8 cellular contexts compared by ENCODE assay signal in the genomic region with DNA sequence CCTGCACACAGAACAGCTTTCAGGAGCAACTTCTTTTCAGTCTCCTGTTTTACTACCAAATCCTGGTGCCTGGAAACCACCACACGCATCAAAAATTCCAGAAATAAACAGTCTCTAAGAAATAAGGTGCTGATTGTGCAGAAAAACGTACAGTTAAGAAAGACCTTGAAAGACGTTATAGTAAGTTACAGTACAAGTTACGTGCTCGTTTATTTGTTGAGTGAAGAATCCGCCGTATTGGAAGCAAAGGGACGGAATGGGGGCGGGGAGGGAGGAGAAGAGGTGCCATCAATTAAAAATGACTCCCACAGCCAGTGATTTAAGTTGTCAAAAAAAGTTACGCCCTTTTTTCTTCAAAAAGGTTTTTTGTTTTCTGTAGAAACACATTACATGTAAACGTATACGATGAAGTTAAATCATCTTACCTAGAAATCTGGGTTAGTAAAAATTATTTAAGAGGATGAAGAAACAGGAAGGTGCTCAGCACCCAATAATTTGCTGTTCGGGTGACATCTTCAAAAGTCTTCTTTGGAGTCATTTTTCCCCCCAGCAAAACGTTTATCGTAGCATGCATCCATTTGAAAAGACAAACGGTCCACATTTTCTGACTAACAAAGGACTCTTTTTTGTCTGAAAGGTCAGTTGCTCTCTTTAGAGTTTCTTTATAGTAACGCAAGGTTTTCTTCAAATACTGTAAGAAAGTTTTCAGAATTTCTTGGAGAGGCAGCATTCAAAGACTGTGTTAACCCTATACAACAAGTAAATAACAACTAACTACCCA. TPM values are rescaled to one million over a fixed set of nuclear protein-coding genes. Genes with fewer than 3 reads are reported as not detected.
DNase-seq lines count a peak whose midpoint lies in the region; ATAC-seq and TF ChIP-seq lines count a peak whose summit lies in the region.

No MANE protein-coding gene starts in this region.

- no peak overlapping the region for H3K27ac ChIP-seq in CD8-positive, alpha-beta T cell (ENCODE audit: low read depth, low read length)
- peak overlapping the region; percentile 99 for H3K27ac ChIP-seq in RWPE1

- no peaks in the 10 kb centered on the region for H3K9me3 Mint-ChIP-seq in CD8-positive, alpha-beta T cell
- no peaks in the 10 kb centered on the region for H3K9me3 Mint-ChIP-seq in osteocyte (ENCODE audit: unreplicated experiment)

- peaks cover 24% of the 10 kb centered on the region for H3K27me3 ChIP-seq in CD8-positive, alpha-beta T cell (ENCODE audit: insufficient read depth, low read length)

- peaks cover 15% of the 10 kb centered on the region for H3K4me1 Mint-ChIP-seq in CD8-positive, alpha-beta T cell (ENCODE audit: low read depth)
- peaks cover 65% of the 10 kb centered on the region for H3K4me1 Mint-ChIP-seq in osteocyte (ENCODE audit: unreplicated experiment)

- in situ Hi-C loops in KBM-7 (cut with MboI; ENCODE audit: low pct_unique_long_range_greater_than_20kb, low sequenced_read_pairs), result no loop called here

- H3K27me3 Mint-ChIP-seq in CD8-positive, alpha-beta T cell (ENCODE audit: low read depth), result peaks cover 39% of the 10 kb centered on the region
- no peaks in the 10 kb centered on the region for H3K27me3 Mint-ChIP-seq in osteocyte (ENCODE audit: unreplicated experiment)

- no peak for TF ChIP-seq CTCF in CD8-positive, alpha-beta T cell (IDR thresholded peaks at IDR 0.05)
- no peak for TF ChIP-seq CTCF in RWPE1 (conservative IDR thresholded peaks at IDR 0.05; ENCODE audit: low read depth)
- no peak for TF ChIP-seq CTCF in epithelial cell of proximal tubule (conservative IDR thresholded peaks at IDR 0.05; ENCODE audit: low read depth, low read length)
- no peak for TF ChIP-seq CTCF in osteocyte (IDR thresholded peaks at IDR 0.05)

- intact Hi-C loops in CD8-positive, alpha-beta T cell (cut with DNase I, micrococcal nuclease), result no loop called here

- no peaks in the 10 kb centered on the region for H3K36me3 Mint-ChIP-seq in CD8-positive, alpha-beta T cell
- peaks cover 10% of the 10 kb centered on the region for H3K36me3 Mint-ChIP-seq in osteocyte (ENCODE audit: unreplicated experiment)

- POLR2A ChIA-PET in CD8-positive, alpha-beta T cell (lab: Charles Lee), result no interaction called here
- POLR2A ChIA-PET in RWPE1 (lab: Yijun Ruan, JAX; ENCODE audit: low non-redundant PET), result no interaction called here

- H3K9me3 ChIP-seq in CD8-positive, alpha-beta T cell (ENCODE audit: low read length), result no peaks in the 10 kb centered on the region

- peaks cover 20% of the 10 kb centered on the region for H3K4me1 ChIP-seq in CD8-positive, alpha-beta T cell (ENCODE audit: insufficient read depth, low read length)

- peak overlapping the region; percentile 84 for H3K4me3 Mint-ChIP-seq in CD8-positive, alpha-beta T cell
- peak overlapping the region; percentile 95 for H3K4me3 Mint-ChIP-seq in osteocyte (ENCODE audit: unreplicated experiment)

- no peak overlapping the region for H3K27ac Mint-ChIP-seq in CD8-positive, alpha-beta T cell
- H3K27ac Mint-ChIP-seq in osteocyte (ENCODE audit: unreplicated experiment), result peak overlapping the region; percentile 97

- CTCF ChIA-PET in CD8-positive, alpha-beta T cell (lab: Charles Lee), result no interaction called here
- CTCF ChIA-PET in RWPE1 (lab: Yijun Ruan, JAX), result no interaction called here

- no peak for DNase-seq in CD8-positive, alpha-beta T cell
- no peak for DNase-seq in RWPE1 (ENCODE audit: low spot score)
- DNase-seq in epithelial cell of proximal tubule (ENCODE audit: low read depth), result no peak
- DNase-seq in osteocyte (ENCODE audit: extremely low spot score, unreplicated experiment), result no peak
- DNase-seq in NCI-H1417 (lab: John Stamatoyannopoulos, UW), result no peak
- DNase-seq in KBM-7, result no peak
- no peak for DNase-seq in activated effector memory CD4-positive, alpha-beta T cell treated with Interleukin-2 at 50 U/mL for 16 hours
- no peak for DNase-seq in NCI-H2029 (lab: John Stamatoyannopoulos, UW)

- peak overlapping the region; percentile 50 for H3K4me3 ChIP-seq in CD8-positive, alpha-beta T cell (ENCODE audit: low read depth, low read length)
- peak overlapping the region; percentile 88 for H3K4me3 ChIP-seq in epithelial cell of proximal tubule (ENCODE audit: low read depth, low read length)

- no peaks in the 10 kb centered on the region for H3K36me3 ChIP-seq in CD8-positive, alpha-beta T cell (ENCODE audit: insufficient read depth, low read length)

- ATAC-seq in CD8-positive, alpha-beta T cell, result no peak

RNA-seq across cellular contexts. Expression of a gene that starts 0.8 kb away (rescaled TPM):
- total RNA-seq in CD8-positive, alpha-beta T cell, result under 1 TPM in 1 of 2 experiments, not detected in 1; 0.30 TPM
- 20.6 and 39.7 TPM in 2 replicates for total RNA-seq in epithelial cell of proximal tubule
- total RNA-seq in osteocyte, result 259 and 264 TPM in 2 replicates

Comparison
In these comparisons a context has a peak if more than half of its experiments do, and no peak if none do; other contexts are left out.
1. RNA of a gene that starts 0.8 kb away (total RNA-seq): 259 to 264 TPM in osteocyte and 20.6 to 39.7 TPM in epithelial cell of proximal tubule; 0.30 TPM in CD8-positive, alpha-beta T cell; every median in the first group is over 10 times any median in the second.